ENCODE assay signal across 22 cellular contexts in genomic region chr4:42767669-42768068, GRCh38.
"Had no signal": no experiment of that assay in that cellular context is flagged by ENCODE, and none has a peak within 500 bp of the region (broad histone marks: within the 10 kb centered on the region; RNA-seq: fewer than 3 reads in every experiment).

No MANE protein-coding gene starts in this region.

- H3K4me3 ChIP-seq: heart right ventricle, left ventricle myocardium inferior, lung, right atrium auricular region, transverse colon had no signal

- H3K4me1 ChIP-seq: heart right ventricle, left ventricle myocardium inferior, right atrium auricular region, transverse colon had no signal

- ATAC-seq: activated CD8-positive, alpha-beta memory T cell treated with anti-CD3 and anti-CD28 coated beads, Interleukin-2, amount 10 ng/mL, durations not matched to agents 7 days and 5 days; activated CD8-positive, alpha-beta T cell treated with anti-CD3 and anti-CD28 coated beads, Interleukin-2, amount 10 ng/mL, durations not matched to agents 7 days and 5 days; activated naive CD8-positive, alpha-beta T cell treated with anti-CD3 and anti-CD28 coated beads, Interleukin-2, amount 50 U/mL, for 24 hours; effector memory CD8-positive, alpha-beta T cell; esophagus mucosa; heart right ventricle; T-helper 17 cell had no signal

- H3K36me3 ChIP-seq: heart right ventricle, left ventricle myocardium inferior, right atrium auricular region, transverse colon had no signal

- H3K27me3 ChIP-seq: heart right ventricle, right atrium auricular region, transverse colon had no signal

- H3K27ac ChIP-seq: heart right ventricle, left ventricle myocardium inferior, right atrium auricular region, transverse colon had no signal

- H3K9me3 ChIP-seq: heart right ventricle, left ventricle myocardium inferior, right atrium auricular region, transverse colon had no signal

- DNase-seq: activated B cell treated with CpG ODN at 0.5 μM for 24 hours; activated CD4-positive, alpha-beta T cell treated with anti-CD3 and anti-CD28 coated beads, Interleukin-2, amount 50 U/mL, for 1 hour; activated CD8-positive, alpha-beta memory T cell treated with anti-CD3 and anti-CD28 coated beads, Interleukin-2, amount 10 ng/mL, durations not matched to agents 7 days and 5 days; amygdala; caudate nucleus; cortex of kidney; foreskin fibroblast; heart right ventricle; left ventricle myocardium inferior; naive B cell; stimulated activated naive CD4-positive, alpha-beta T cell; T-helper 17 cell; T1000 had no signal

- FAIRE-seq: endothelial cell of umbilical vein, urothelium cell line had no signal
